ENCODE assay signal across 17 cellular contexts in genomic region chr12:112105891-112106290, GRCh38. TPM values are rescaled to one million over a fixed set of nuclear protein-coding genes. Genes with fewer than 3 reads are reported as not detected.
DNase-seq lines count a peak whose midpoint lies in the region; ATAC-seq and TF ChIP-seq lines count a peak whose summit lies in the region.
"Had no signal": no experiment of that assay in that cellular context is flagged by ENCODE, and none has a peak within 500 bp of the region (broad histone marks: within the 10 kb centered on the region; RNA-seq: fewer than 3 reads in every experiment).

No MANE protein-coding gene starts in this region.

- no peak overlapping the region for H3K27ac ChIP-seq in OCI-LY7 (ENCODE audit: low read depth, low read length, poor library complexity, severe bottlenecking)
- H3K27ac ChIP-seq in iPS-20b (ENCODE audit: low read length): no peak overlapping the region
- H3K27ac ChIP-seq: suprapubic skin had no signal

- peaks cover 64% of the 10 kb centered on the region for H3K4me1 Mint-ChIP-seq in stimulated activated naive CD8-positive, alpha-beta T cell treated with anti-CD3 and anti-CD28 coated beads, Interleukin-15, Interleukin-2, amounts not matched to agents 100 ng/mL and 50 ng/mL, for 24 hours (ENCODE audit: low read depth)
- peaks cover 62% of the 10 kb centered on the region for H3K4me1 Mint-ChIP-seq in stimulated activated naive CD8-positive, alpha-beta T cell treated with anti-CD3 and anti-CD28 coated beads, Interleukin-15, amount 100 ng/mL, for 72 hours

- intact Hi-C loops in OCI-LY7 (cut with micrococcal nuclease; ENCODE audit: unreplicated experiment): loop anchor here (10.0 kb wide), 1 partner anchor 279 kb away; the partner anchor contains the start of gene HECTD4

- H3K9me3 Mint-ChIP-seq in stimulated activated naive CD8-positive, alpha-beta T cell treated with anti-CD3 and anti-CD28 coated beads, Interleukin-15, Interleukin-2, amounts not matched to agents 100 ng/mL and 50 ng/mL, for 24 hours: no peaks in the 10 kb centered on the region
- H3K9me3 Mint-ChIP-seq in stimulated activated naive CD8-positive, alpha-beta T cell treated with anti-CD3 and anti-CD28 coated beads, Interleukin-15, amount 100 ng/mL, for 72 hours: no peaks in the 10 kb centered on the region

- peaks cover 22% of the 10 kb centered on the region; the same call in 1 of the 2 replicates for H4K20me1 ChIP-seq in OCI-LY7 (ENCODE audit: insufficient read depth, low read length)

- no peak overlapping the region for H3K4me3 ChIP-seq in OCI-LY7 (ENCODE audit: low read depth, low read length, poor library complexity, severe bottlenecking)
- H3K4me3 ChIP-seq in iPS-20b (ENCODE audit: low read length): no peak overlapping the region
- H3K4me3 ChIP-seq: suprapubic skin had no signal

- H3K9ac ChIP-seq in iPS-20b (ENCODE audit: low read depth, low read length): peak overlapping the region; percentile 35; the same call in 1 of the 2 replicates

- H3K4me1 ChIP-seq in OCI-LY7 (ENCODE audit: insufficient read depth, low read length, poor library complexity, severe bottlenecking) (peaks cover 41% of the 10 kb centered on the region), iPS-20b (ENCODE audit: insufficient read depth, low read length) (peaks cover 15% of the 10 kb centered on the region; the same call in 1 of the 2 replicates)

- H2AFZ ChIP-seq in OCI-LY7 (ENCODE audit: low read length): no peak overlapping the region

- H3K27ac Mint-ChIP-seq in stimulated activated naive CD8-positive, alpha-beta T cell treated with anti-CD3 and anti-CD28 coated beads, Interleukin-15, Interleukin-2, amounts not matched to agents 100 ng/mL and 50 ng/mL, for 24 hours: peak overlapping the region; percentile 23
- no peak overlapping the region for H3K27ac Mint-ChIP-seq in stimulated activated naive CD8-positive, alpha-beta T cell treated with anti-CD3 and anti-CD28 coated beads, Interleukin-15, amount 100 ng/mL, for 72 hours

- TF ChIP-seq CTCF in OCI-LY7 (conservative IDR thresholded peaks at IDR 0.05; ENCODE audit: low read length): no peak

- H3K36me3 ChIP-seq in OCI-LY7 (ENCODE audit: insufficient read depth, low read length) (peaks cover 50% of the 10 kb centered on the region), iPS-20b (ENCODE audit: insufficient read depth, low read depth, low read length) (peaks cover 41% of the 10 kb centered on the region)

- H3K27me3 Mint-ChIP-seq in stimulated activated naive CD8-positive, alpha-beta T cell treated with anti-CD3 and anti-CD28 coated beads, Interleukin-15, Interleukin-2, amounts not matched to agents 100 ng/mL and 50 ng/mL, for 24 hours: no peaks in the 10 kb centered on the region
- H3K27me3 Mint-ChIP-seq in stimulated activated naive CD8-positive, alpha-beta T cell treated with anti-CD3 and anti-CD28 coated beads, Interleukin-15, amount 100 ng/mL, for 72 hours: no peaks in the 10 kb centered on the region

- H3K4me2 ChIP-seq in OCI-LY7 (ENCODE audit: low read length): peak overlapping the region; percentile 94

- BruUV-seq in OCI-LY7 (replicated peaks; lab: Mats Ljungman, UMichigan): TSS peak; percentile 54

- no peaks in the 10 kb centered on the region for H3K27me3 ChIP-seq in iPS-20b (ENCODE audit: insufficient read depth, low read length)
- H3K27me3 ChIP-seq: suprapubic skin had no signal

- peak overlapping the region; percentile 42 for H3K4me3 Mint-ChIP-seq in stimulated activated naive CD8-positive, alpha-beta T cell treated with anti-CD3 and anti-CD28 coated beads, Interleukin-15, Interleukin-2, amounts not matched to agents 100 ng/mL and 50 ng/mL, for 24 hours
- H3K4me3 Mint-ChIP-seq in stimulated activated naive CD8-positive, alpha-beta T cell treated with anti-CD3 and anti-CD28 coated beads, Interleukin-15, amount 100 ng/mL, for 72 hours: peak overlapping the region in 1 of 2 donors; percentile 46

- no peak for ATAC-seq in stimulated activated naive CD8-positive, alpha-beta T cell treated with anti-CD3 and anti-CD28 coated beads, Interleukin-15, amount 100 ng/mL, for 72 hours
- ATAC-seq in GM19455 (IDR thresholded peaks at IDR 0.05; ENCODE audit: unreplicated experiment): no peak
- no peak for ATAC-seq in GM19035 (IDR thresholded peaks at IDR 0.05; ENCODE audit: unreplicated experiment)
- ATAC-seq: HCT116 had no signal

- H3K9me2 ChIP-seq in OCI-LY7 (ENCODE audit: insufficient read depth, low read length): no peaks in the 10 kb centered on the region

- H3K9me3 ChIP-seq in OCI-LY7 (ENCODE audit: low read length): no peaks in the 10 kb centered on the region
- H3K9me3 ChIP-seq in iPS-20b (ENCODE audit: insufficient read depth, low read depth, low read length): no peaks in the 10 kb centered on the region
- H3K9me3 ChIP-seq: suprapubic skin had no signal

- CTCF ChIA-PET in OCI-LY7 (lab: Charles Lee; ENCODE audit: unreplicated experiment): no interaction called here

- POLR2A ChIA-PET in OCI-LY7 (lab: Charles Lee): interaction anchor here (1.0 to 1.5 kb wide), 5 partner anchors 9 to 32 kb away, joined by 3 to 4 read pairs (median 3); partner anchors contain the start of gene TRAFD1

- DNase-seq in stimulated activated naive CD8-positive, alpha-beta T cell treated with anti-CD3 and anti-CD28 coated beads, Interleukin-15, amount 100 ng/mL, for 72 hours: no peak
- DNase-seq in OCI-LY7 (ENCODE audit: low spot score) (no peak), amniotic stem cell (lab: John Stamatoyannopoulos, UW) (no peak), glomerular visceral epithelial cell (ENCODE audit: extremely low spot score) (no peak)
- DNase-seq: activated CD4-positive, alpha-beta T cell treated with anti-CD3 and anti-CD28 coated beads, Interleukin-2, amount 50 U/mL, for 1 hour; activated naive CD4-positive, alpha-beta T cell treated with anti-CD3 and anti-CD28 coated beads, Interleukin-2, amount 50 U/mL, for 16 hours; central memory CD4-positive, alpha-beta T cell; DMS79; NCI-H1694 treated with DMSO at 0.1 percent for 48 hours; NCI-H526; posterior cingulate gyrus had no signal

- peaks cover 46% of the 10 kb centered on the region for H3K36me3 Mint-ChIP-seq in stimulated activated naive CD8-positive, alpha-beta T cell treated with anti-CD3 and anti-CD28 coated beads, Interleukin-15, Interleukin-2, amounts not matched to agents 100 ng/mL and 50 ng/mL, for 24 hours (ENCODE audit: low read depth)

- H3K79me2 ChIP-seq in OCI-LY7 (ENCODE audit: insufficient read depth, low read depth, low read length): peaks cover 82% of the 10 kb centered on the region

RNA-seq across cellular contexts. Expression of gene NAA25, which starts 2.7 kb away (rescaled TPM):
- 21.6 and 27.4 TPM in 2 replicates for total RNA-seq in OCI-LY7 (2014; rRNA removed; shearing (Covaris generic))
- total RNA-seq in OCI-LY7 (2022): 48.2 and 50.3 TPM in 2 replicates

RNA-seq across cellular contexts. Expression of gene TRAFD1, which starts 19.5 kb away (rescaled TPM):
- 14.3 and 21.0 TPM in 2 replicates for total RNA-seq in OCI-LY7 (2014; rRNA removed; shearing (Covaris generic))
- 19.4 and 24.2 TPM in 2 replicates for total RNA-seq in OCI-LY7 (2022)
